ENCODE assay signal across 1 cellular context in genomic region chr20:54103762-54104600, GRCh38.
TF ChIP-seq lines count a peak whose summit lies in the region.

No MANE protein-coding gene starts in this region.

TF ChIP-seq in HepG2, 621 proteins besides CTCF, POLR2A, EP300 and RAD21 (continued from another document and continues in another):
- TF ChIP-seq, protein P1, sequence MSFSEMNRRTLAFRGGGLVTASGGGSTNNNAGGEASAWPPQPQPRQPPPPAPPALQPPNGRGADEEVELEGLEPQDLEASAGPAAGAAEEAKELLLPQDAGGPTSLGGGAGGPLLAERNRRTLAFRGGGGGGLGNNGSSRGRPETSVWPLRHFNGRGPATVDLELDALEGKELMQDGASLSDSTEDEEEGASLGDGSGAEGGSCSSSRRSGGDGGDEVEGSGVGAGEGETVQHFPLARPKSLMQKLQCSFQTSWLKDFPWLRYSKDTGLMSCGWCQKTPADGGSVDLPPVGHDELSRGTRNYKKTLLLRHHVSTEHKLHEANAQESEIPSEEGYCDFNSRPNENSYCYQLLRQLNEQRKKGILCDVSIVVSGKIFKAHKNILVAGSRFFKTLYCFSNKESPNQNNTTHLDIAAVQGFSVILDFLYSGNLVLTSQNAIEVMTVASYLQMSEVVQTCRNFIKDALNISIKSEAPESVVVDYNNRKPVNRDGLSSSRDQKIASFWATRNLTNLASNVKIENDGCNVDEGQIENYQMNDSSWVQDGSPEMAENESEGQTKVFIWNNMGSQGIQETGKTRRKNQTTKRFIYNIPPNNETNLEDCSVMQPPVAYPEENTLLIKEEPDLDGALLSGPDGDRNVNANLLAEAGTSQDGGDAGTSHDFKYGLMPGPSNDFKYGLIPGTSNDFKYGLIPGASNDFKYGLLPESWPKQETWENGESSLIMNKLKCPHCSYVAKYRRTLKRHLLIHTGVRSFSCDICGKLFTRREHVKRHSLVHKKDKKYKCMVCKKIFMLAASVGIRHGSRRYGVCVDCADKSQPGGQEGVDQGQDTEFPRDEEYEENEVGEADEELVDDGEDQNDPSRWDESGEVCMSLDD (CRISPR knock-in tag; IDR thresholded peaks at IDR 0.05; ENCODE audit: borderline replicate concordance): 0 out of 2 replicates have a peak, but pooled peaks have one; percentile 31
- TF ChIP-seq KDM3A (CRISPR knock-in tag; IDR thresholded peaks at IDR 0.05; ENCODE audit: low read depth): peak; percentile 95; the same call in 1 of the 2 replicates
- no peak for TF ChIP-seq MTF2 (CRISPR knock-in tag; IDR thresholded peaks at IDR 0.05; ENCODE audit: borderline replicate concordance)
- peak; percentile 97 for TF ChIP-seq ZNF609 (CRISPR knock-in tag; IDR thresholded peaks at IDR 0.05; ENCODE audit: borderline replicate concordance)
- peak; percentile 98 for TF ChIP-seq HMG20B (CRISPR knock-in tag; conservative IDR thresholded peaks at IDR 0.05)
- peak; percentile 99 for TF ChIP-seq HDAC1 (CRISPR knock-in tag; IDR thresholded peaks at IDR 0.05)
- TF ChIP-seq FOSL2 (CRISPR knock-in tag; IDR thresholded peaks at IDR 0.05): peak; percentile 98
- TF ChIP-seq ZNF34 (CRISPR knock-in tag; IDR thresholded peaks at IDR 0.05; ENCODE audit: borderline replicate concordance): 0 out of 2 replicates have a peak, but pooled peaks have one; percentile 10
- peak; percentile 100 for TF ChIP-seq ASH2L (IDR thresholded peaks at IDR 0.05; ENCODE audit: insufficient read length, low read depth, low read length)
- TF ChIP-seq ZNF83 (CRISPR knock-in tag; IDR thresholded peaks at IDR 0.05; ENCODE audit: borderline replicate concordance): no peak
- TF ChIP-seq ARNT2 (CRISPR knock-in tag; IDR thresholded peaks at IDR 0.05; ENCODE audit: low read depth): peak; percentile 89
- TF ChIP-seq PAX8 (CRISPR knock-in tag; IDR thresholded peaks at IDR 0.05; ENCODE audit: borderline replicate concordance): 0 out of 2 replicates have a peak, but pooled peaks have one; percentile 3
- TF ChIP-seq DNMT1 (CRISPR knock-in tag; IDR thresholded peaks at IDR 0.05): 0 out of 2 replicates have a peak, but pooled peaks have one; percentile 23
- TF ChIP-seq HNF1A (IDR thresholded peaks at IDR 0.05; ENCODE audit: low read depth): peak; percentile 93
- TF ChIP-seq HNF1A (CRISPR knock-in tag; IDR thresholded peaks at IDR 0.05; ENCODE audit: borderline replicate concordance): peak; percentile 99
- 0 out of 2 replicates have a peak, but pooled peaks have one; percentile 76 for TF ChIP-seq ARID2 (CRISPR knock-in tag; IDR thresholded peaks at IDR 0.05; ENCODE audit: borderline replicate concordance)
- TF ChIP-seq ZBTB26 (CRISPR knock-in tag; IDR thresholded peaks at IDR 0.05; ENCODE audit: borderline replicate concordance): peak; percentile 92
- peak; percentile 82; the same call in 1 of the 2 replicates for TF ChIP-seq EHMT2 (IDR thresholded peaks at IDR 0.05; ENCODE audit: borderline replicate concordance, low read depth, low read length)
- peak; percentile 96; the same call in 1 of the 2 replicates for TF ChIP-seq NR1H2 (CRISPR knock-in tag; IDR thresholded peaks at IDR 0.05; ENCODE audit: borderline replicate concordance, low read depth)
- no peak for TF ChIP-seq ZNF382 (CRISPR knock-in tag; IDR thresholded peaks at IDR 0.05; ENCODE audit: borderline replicate concordance)
- TF ChIP-seq, protein P2, sequence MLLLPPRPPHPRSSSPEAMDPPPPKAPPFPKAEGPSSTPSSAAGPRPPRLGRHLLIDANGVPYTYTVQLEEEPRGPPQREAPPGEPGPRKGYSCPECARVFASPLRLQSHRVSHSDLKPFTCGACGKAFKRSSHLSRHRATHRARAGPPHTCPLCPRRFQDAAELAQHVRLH (CRISPR knock-in tag; IDR thresholded peaks at IDR 0.05; ENCODE audit: borderline replicate concordance, low read depth): peak; percentile 97
- peak; percentile 77; the same call in 1 of the 2 replicates for TF ChIP-seq SMARCC2 (IDR thresholded peaks at IDR 0.05)
- TF ChIP-seq ETV5 (CRISPR knock-in tag; IDR thresholded peaks at IDR 0.05; ENCODE audit: borderline replicate concordance): peak; percentile 89
- TF ChIP-seq ETV6 (CRISPR knock-in tag; conservative IDR thresholded peaks at IDR 0.05): no peak; the same call in 1 of the 2 replicates
- peak; percentile 87 for TF ChIP-seq HMGXB3 (CRISPR knock-in tag; IDR thresholded peaks at IDR 0.05; ENCODE audit: borderline replicate concordance)
- peak; percentile 91; the same call in 1 of the 2 replicates for TF ChIP-seq DNMT3B (CRISPR knock-in tag; conservative IDR thresholded peaks at IDR 0.05)
- peak; percentile 83 for TF ChIP-seq MNT (IDR thresholded peaks at IDR 0.05)
- TF ChIP-seq, protein P3, sequence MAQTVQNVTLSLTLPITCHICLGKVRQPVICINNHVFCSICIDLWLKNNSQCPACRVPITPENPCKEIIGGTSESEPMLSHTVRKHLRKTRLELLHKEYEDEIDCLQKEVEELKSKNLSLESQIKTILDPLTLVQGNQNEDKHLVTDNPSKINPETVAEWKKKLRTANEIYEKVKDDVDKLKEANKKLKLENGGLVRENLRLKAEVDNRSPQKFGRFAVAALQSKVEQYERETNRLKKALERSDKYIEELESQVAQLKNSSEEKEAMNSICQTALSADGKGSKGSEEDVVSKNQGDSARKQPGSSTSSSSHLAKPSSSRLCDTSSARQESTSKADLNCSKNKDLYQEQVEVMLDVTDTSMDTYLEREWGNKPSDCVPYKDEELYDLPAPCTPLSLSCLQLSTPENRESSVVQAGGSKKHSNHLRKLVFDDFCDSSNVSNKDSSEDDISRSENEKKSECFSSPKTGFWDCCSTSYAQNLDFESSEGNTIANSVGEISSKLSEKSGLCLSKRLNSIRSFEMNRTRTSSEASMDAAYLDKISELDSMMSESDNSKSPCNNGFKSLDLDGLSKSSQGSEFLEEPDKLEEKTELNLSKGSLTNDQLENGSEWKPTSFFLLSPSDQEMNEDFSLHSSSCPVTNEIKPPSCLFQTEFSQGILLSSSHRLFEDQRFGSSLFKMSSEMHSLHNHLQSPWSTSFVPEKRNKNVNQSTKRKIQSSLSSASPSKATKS (CRISPR knock-in tag; IDR thresholded peaks at IDR 0.05): 0 out of 2 replicates have a peak, but pooled peaks have one; percentile 90
- TF ChIP-seq ZFP37 (CRISPR knock-in tag; IDR thresholded peaks at IDR 0.05; ENCODE audit: borderline replicate concordance): peak; percentile 82; the same call in 1 of the 2 replicates
- TF ChIP-seq RARG (CRISPR knock-in tag; IDR thresholded peaks at IDR 0.05; ENCODE audit: low read depth): 0 out of 2 replicates have a peak, but pooled peaks have one; percentile 8
- TF ChIP-seq ZNF251 (CRISPR knock-in tag; IDR thresholded peaks at IDR 0.05): no peak
- TF ChIP-seq ZNF614 (CRISPR knock-in tag; IDR thresholded peaks at IDR 0.05; ENCODE audit: borderline replicate concordance): peak; percentile 98
- TF ChIP-seq RARA (CRISPR knock-in tag; IDR thresholded peaks at IDR 0.05): peak; percentile 100
- TF ChIP-seq SIN3A (IDR thresholded peaks at IDR 0.05; ENCODE audit: borderline replicate concordance, low read depth, low read length): peak; percentile 90
